ENCODE assay signal across 15 cellular contexts in the genomic region with DNA sequence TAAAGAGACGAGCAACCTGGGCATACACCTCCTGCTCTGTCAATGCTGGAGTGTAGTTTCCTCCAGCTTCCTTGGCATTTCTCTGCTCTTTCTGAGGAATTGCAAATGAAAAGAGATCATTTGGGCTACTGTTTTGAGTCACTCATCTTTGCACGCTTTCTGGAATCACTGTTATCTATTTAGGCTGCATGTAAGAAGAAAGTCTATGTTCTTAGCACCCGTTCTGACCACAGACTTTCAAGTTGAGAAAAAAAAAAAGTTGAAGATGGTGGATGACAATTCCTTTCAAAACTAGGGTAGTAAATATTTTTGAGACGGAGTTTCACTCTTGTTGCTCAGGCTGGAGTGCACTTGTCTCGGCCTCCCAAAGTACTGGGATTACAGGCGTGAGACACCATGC. TPM values are rescaled to one million over a fixed set of nuclear protein-coding genes. Genes with fewer than 3 reads are reported as not detected.
A peak's percentile ranks its signal among the peaks of the same experiment; 100 is the strongest.
DNase-seq lines count a peak whose midpoint lies in the region; ATAC-seq lines count a peak whose summit lies in the region.
"Had no signal": no experiment of that assay in that cellular context is flagged by ENCODE, and none has a peak within 500 bp of the region (broad histone marks: within the 10 kb centered on the region; RNA-seq: fewer than 3 reads in every experiment).

No MANE protein-coding gene starts in this region.

- H2AK5ac ChIP-seq in mesendoderm (ENCODE audit: low read length), result no peak overlapping the region

- no peak overlapping the region for H4K5ac ChIP-seq in mesendoderm (ENCODE audit: low read length)

- no peaks in the 10 kb centered on the region for H3K27me3 ChIP-seq in mesendoderm (ENCODE audit: insufficient read depth, low read length, poor library complexity)

- H2BK5ac ChIP-seq in mesendoderm (ENCODE audit: low read length), result no peak overlapping the region

- no peak overlapping the region for H2BK15ac ChIP-seq in mesendoderm (replicated peaks; ENCODE audit: low read depth)

- POLR2A ChIA-PET in activated CD4-positive, alpha-beta memory T cell treated with anti-CD3 and anti-CD28 coated beads for 36 hours (lab: Charles Lee), result interaction anchor here (1.3 kb wide), 1 partner anchor 36 kb away, joined by 6 read pairs; no protein-coding TSS in a partner anchor
- POLR2A ChIA-PET in activated CD4-positive, alpha-beta memory T cell treated with anti-CD3 and anti-CD28 coated beads, Interleukin-2, amount 10 ng/mL, durations not matched to agents 7 days and 5 days (lab: Charles Lee), result no interaction called here

- H3K56ac ChIP-seq in mesendoderm (ENCODE audit: low read length), result no peak overlapping the region

- CTCF ChIA-PET in activated CD4-positive, alpha-beta memory T cell treated with anti-CD3 and anti-CD28 coated beads for 36 hours (lab: Charles Lee), result no interaction called here
- CTCF ChIA-PET in activated CD4-positive, alpha-beta memory T cell treated with anti-CD3 and anti-CD28 coated beads, Interleukin-2, amount 10 ng/mL, durations not matched to agents 7 days and 5 days (lab: Charles Lee), result no interaction called here

- no peak for ATAC-seq in activated naive CD8-positive, alpha-beta T cell treated with anti-CD3 and anti-CD28 coated beads, Interleukin-2, amount 50 U/mL, for 24 hours
- peak; percentile 63 for ATAC-seq in activated T-helper 17 cell treated with anti-CD3 and anti-CD28 coated beads, Interleukin-2, amount 50 U/mL, for 72 hours (replicated peaks)
- peak; percentile 49 for ATAC-seq in stimulated activated effector memory CD8-positive, alpha-beta T cell treated with anti-CD3 and anti-CD28 coated beads, Interleukin-12 subunit alpha, Interleukin-12 subunit beta, amount 100 ng/mL, for 72 hours
- ATAC-seq: CD8-positive, alpha-beta T cell; HepG2 had no signal

- H3K4me1 Mint-ChIP-seq in activated CD4-positive, alpha-beta memory T cell treated with anti-CD3 and anti-CD28 coated beads for 36 hours (ENCODE audit: low read depth), result peaks cover 64% of the 10 kb centered on the region
- H3K4me1 Mint-ChIP-seq in activated CD4-positive, alpha-beta memory T cell treated with anti-CD3 and anti-CD28 coated beads, Interleukin-2, amount 10 ng/mL, durations not matched to agents 7 days and 5 days, result peaks cover 46% of the 10 kb centered on the region
- peaks cover 26% of the 10 kb centered on the region for H3K4me1 Mint-ChIP-seq in activated naive CD8-positive, alpha-beta T cell treated with anti-CD3 and anti-CD28 coated beads for 36 hours
- peaks cover 25% of the 10 kb centered on the region for H3K4me1 Mint-ChIP-seq in activated naive CD8-positive, alpha-beta T cell treated with anti-CD3 and anti-CD28 coated beads, Interleukin-2, amount 50 U/mL, for 24 hours
- H3K4me1 Mint-ChIP-seq in activated T-helper 17 cell treated with anti-CD3 and anti-CD28 coated beads, Interleukin-2, amount 50 U/mL, for 72 hours, result peaks cover 25% of the 10 kb centered on the region
- H3K4me1 Mint-ChIP-seq in stimulated activated effector memory CD8-positive, alpha-beta T cell treated with anti-CD3 and anti-CD28 coated beads, Interleukin-12 subunit alpha, Interleukin-12 subunit beta, amount 100 ng/mL, for 72 hours, result peaks cover 42% of the 10 kb centered on the region
- H3K4me1 Mint-ChIP-seq: CD14-positive monocyte had no signal

- peaks cover 18% of the 10 kb centered on the region for H3K36me3 ChIP-seq in mesendoderm (ENCODE audit: control insufficient read depth, insufficient read depth, low read length)

- no peaks in the 10 kb centered on the region for H3K9me3 Mint-ChIP-seq in activated CD4-positive, alpha-beta memory T cell treated with anti-CD3 and anti-CD28 coated beads for 36 hours
- H3K9me3 Mint-ChIP-seq in activated CD4-positive, alpha-beta memory T cell treated with anti-CD3 and anti-CD28 coated beads, Interleukin-2, amount 10 ng/mL, durations not matched to agents 7 days and 5 days, result no peaks in the 10 kb centered on the region
- no peaks in the 10 kb centered on the region for H3K9me3 Mint-ChIP-seq in activated naive CD8-positive, alpha-beta T cell treated with anti-CD3 and anti-CD28 coated beads for 36 hours
- H3K9me3 Mint-ChIP-seq in activated naive CD8-positive, alpha-beta T cell treated with anti-CD3 and anti-CD28 coated beads, Interleukin-2, amount 50 U/mL, for 24 hours, result no peaks in the 10 kb centered on the region
- no peaks in the 10 kb centered on the region for H3K9me3 Mint-ChIP-seq in activated T-helper 17 cell treated with anti-CD3 and anti-CD28 coated beads, Interleukin-2, amount 50 U/mL, for 72 hours
- H3K9me3 Mint-ChIP-seq in stimulated activated effector memory CD8-positive, alpha-beta T cell treated with anti-CD3 and anti-CD28 coated beads, Interleukin-12 subunit alpha, Interleukin-12 subunit beta, amount 100 ng/mL, for 72 hours, result no peaks in the 10 kb centered on the region
- H3K9me3 Mint-ChIP-seq: CD14-positive monocyte; CD8-positive, alpha-beta T cell had no signal

- H3K79me2 ChIP-seq in mesendoderm (ENCODE audit: control insufficient read depth, insufficient read depth, low read length), result no peaks in the 10 kb centered on the region

- no peak for DNase-seq in activated CD4-positive, alpha-beta memory T cell treated with anti-CD3 and anti-CD28 coated beads for 36 hours
- no peak for DNase-seq in activated CD4-positive, alpha-beta memory T cell treated with anti-CD3 and anti-CD28 coated beads, Interleukin-2, amount 10 ng/mL, durations not matched to agents 7 days and 5 days
- no peak for DNase-seq in activated naive CD8-positive, alpha-beta T cell treated with anti-CD3 and anti-CD28 coated beads for 36 hours
- DNase-seq in activated naive CD8-positive, alpha-beta T cell treated with anti-CD3 and anti-CD28 coated beads, Interleukin-2, amount 50 U/mL, for 24 hours, result no peak
- DNase-seq in stimulated activated effector memory CD8-positive, alpha-beta T cell treated with anti-CD3 and anti-CD28 coated beads, Interleukin-12 subunit alpha, Interleukin-12 subunit beta, amount 100 ng/mL, for 72 hours (ENCODE audit: low spot score in 2 of 2), result no peak
- DNase-seq in mesendoderm, result no peak
- DNase-seq: CD8-positive, alpha-beta T cell; COR-L47; DMS153; DMS79 treated with DMSO at 0.1 percent for 48 hours; EL had no signal

- WGBS in mesendoderm (ENCODE audit: extremely low coverage, insufficient coverage, low lambda C conversion rate), result no CpG with 5 or more reads among the region's 6 CpGs

- no peak overlapping the region for H3K18ac ChIP-seq in mesendoderm (ENCODE audit: low read length)

- H3K27ac Mint-ChIP-seq in activated CD4-positive, alpha-beta memory T cell treated with anti-CD3 and anti-CD28 coated beads for 36 hours, result peak overlapping the region; percentile 50
- H3K27ac Mint-ChIP-seq in activated CD4-positive, alpha-beta memory T cell treated with anti-CD3 and anti-CD28 coated beads, Interleukin-2, amount 10 ng/mL, durations not matched to agents 7 days and 5 days, result no peak overlapping the region
- peak overlapping the region; percentile 19 for H3K27ac Mint-ChIP-seq in activated naive CD8-positive, alpha-beta T cell treated with anti-CD3 and anti-CD28 coated beads for 36 hours
- H3K27ac Mint-ChIP-seq in activated naive CD8-positive, alpha-beta T cell treated with anti-CD3 and anti-CD28 coated beads, Interleukin-2, amount 50 U/mL, for 24 hours, result no peak overlapping the region
- H3K27ac Mint-ChIP-seq in activated T-helper 17 cell treated with anti-CD3 and anti-CD28 coated beads, Interleukin-2, amount 50 U/mL, for 72 hours, result peak overlapping the region; percentile 39
- H3K27ac Mint-ChIP-seq in stimulated activated effector memory CD8-positive, alpha-beta T cell treated with anti-CD3 and anti-CD28 coated beads, Interleukin-12 subunit alpha, Interleukin-12 subunit beta, amount 100 ng/mL, for 72 hours, result peak overlapping the region; percentile 82
- H3K27ac Mint-ChIP-seq: CD8-positive, alpha-beta T cell had no signal

- H3K36me3 Mint-ChIP-seq in activated CD4-positive, alpha-beta memory T cell treated with anti-CD3 and anti-CD28 coated beads for 36 hours, result peaks cover 74% of the 10 kb centered on the region
- peaks cover 86% of the 10 kb centered on the region for H3K36me3 Mint-ChIP-seq in activated CD4-positive, alpha-beta memory T cell treated with anti-CD3 and anti-CD28 coated beads, Interleukin-2, amount 10 ng/mL, durations not matched to agents 7 days and 5 days (ENCODE audit: low read depth)
- peaks cover 45% of the 10 kb centered on the region for H3K36me3 Mint-ChIP-seq in activated naive CD8-positive, alpha-beta T cell treated with anti-CD3 and anti-CD28 coated beads for 36 hours
- H3K36me3 Mint-ChIP-seq in activated naive CD8-positive, alpha-beta T cell treated with anti-CD3 and anti-CD28 coated beads, Interleukin-2, amount 50 U/mL, for 24 hours (ENCODE audit: low read depth), result peaks cover 66% of the 10 kb centered on the region
- peaks cover 100% of the 10 kb centered on the region for H3K36me3 Mint-ChIP-seq in activated T-helper 17 cell treated with anti-CD3 and anti-CD28 coated beads, Interleukin-2, amount 50 U/mL, for 72 hours (ENCODE audit: low read depth)
- H3K36me3 Mint-ChIP-seq in stimulated activated effector memory CD8-positive, alpha-beta T cell treated with anti-CD3 and anti-CD28 coated beads, Interleukin-12 subunit alpha, Interleukin-12 subunit beta, amount 100 ng/mL, for 72 hours, result peaks cover 100% of the 10 kb centered on the region

- no peak overlapping the region for H3K4me3 Mint-ChIP-seq in activated CD4-positive, alpha-beta memory T cell treated with anti-CD3 and anti-CD28 coated beads for 36 hours
- no peak overlapping the region for H3K4me3 Mint-ChIP-seq in activated CD4-positive, alpha-beta memory T cell treated with anti-CD3 and anti-CD28 coated beads, Interleukin-2, amount 10 ng/mL, durations not matched to agents 7 days and 5 days
- no peak overlapping the region for H3K4me3 Mint-ChIP-seq in activated naive CD8-positive, alpha-beta T cell treated with anti-CD3 and anti-CD28 coated beads for 36 hours
- no peak overlapping the region for H3K4me3 Mint-ChIP-seq in activated naive CD8-positive, alpha-beta T cell treated with anti-CD3 and anti-CD28 coated beads, Interleukin-2, amount 50 U/mL, for 24 hours
- H3K4me3 Mint-ChIP-seq in activated T-helper 17 cell treated with anti-CD3 and anti-CD28 coated beads, Interleukin-2, amount 50 U/mL, for 72 hours, result peak overlapping the region; percentile 5
- H3K4me3 Mint-ChIP-seq in stimulated activated effector memory CD8-positive, alpha-beta T cell treated with anti-CD3 and anti-CD28 coated beads, Interleukin-12 subunit alpha, Interleukin-12 subunit beta, amount 100 ng/mL, for 72 hours, result no peak overlapping the region
- H3K4me3 Mint-ChIP-seq: CD14-positive monocyte; CD8-positive, alpha-beta T cell had no signal

- no peaks in the 10 kb centered on the region for H3K79me1 ChIP-seq in mesendoderm (ENCODE audit: low read length)

- no peak overlapping the region for H2BK120ac ChIP-seq in mesendoderm (ENCODE audit: low read depth, low read length)

- H3K4ac ChIP-seq in mesendoderm (ENCODE audit: low read depth, low read length), result no peak overlapping the region

- H3K4me3 ChIP-seq in mesendoderm (ENCODE audit: low read length), result no peak overlapping the region
- H3K4me3 ChIP-seq: HAP-1 had no signal

- H3K4me2 ChIP-seq in mesendoderm (ENCODE audit: low read length), result no peak overlapping the region

- H3K27ac ChIP-seq in mesendoderm (ENCODE audit: low read depth, low read length), result no peak overlapping the region

- no peak overlapping the region for H4K8ac ChIP-seq in mesendoderm (ENCODE audit: low read depth, low read length)

- H3K23ac ChIP-seq in mesendoderm (ENCODE audit: low read length), result no peak overlapping the region

- H3K4me1 ChIP-seq in mesendoderm (ENCODE audit: control insufficient read depth, low read depth, low read length), result no peaks in the 10 kb centered on the region
- H3K4me1 ChIP-seq: HAP-1 had no signal

- intact Hi-C loops in activated CD4-positive, alpha-beta memory T cell treated with anti-CD3 and anti-CD28 coated beads for 36 hours (cut with micrococcal nuclease), result no loop called here

- no peak overlapping the region for H3K9ac ChIP-seq in mesendoderm (ENCODE audit: low read length)

- no peaks in the 10 kb centered on the region for H3K27me3 Mint-ChIP-seq in activated CD4-positive, alpha-beta memory T cell treated with anti-CD3 and anti-CD28 coated beads for 36 hours
- no peaks in the 10 kb centered on the region for H3K27me3 Mint-ChIP-seq in activated CD4-positive, alpha-beta memory T cell treated with anti-CD3 and anti-CD28 coated beads, Interleukin-2, amount 10 ng/mL, durations not matched to agents 7 days and 5 days
- H3K27me3 Mint-ChIP-seq in activated naive CD8-positive, alpha-beta T cell treated with anti-CD3 and anti-CD28 coated beads for 36 hours, result no peaks in the 10 kb centered on the region
- no peaks in the 10 kb centered on the region for H3K27me3 Mint-ChIP-seq in activated naive CD8-positive, alpha-beta T cell treated with anti-CD3 and anti-CD28 coated beads, Interleukin-2, amount 50 U/mL, for 24 hours
- no peaks in the 10 kb centered on the region for H3K27me3 Mint-ChIP-seq in activated T-helper 17 cell treated with anti-CD3 and anti-CD28 coated beads, Interleukin-2, amount 50 U/mL, for 72 hours

RNA-seq across cellular contexts. Expression of gene SIN3A, which starts 41.3 kb away (rescaled TPM):
- total RNA-seq in activated CD4-positive, alpha-beta memory T cell treated with anti-CD3 and anti-CD28 coated beads for 36 hours, result 10 to 100 TPM; 80.1 to 83.3 TPM
- total RNA-seq in activated CD4-positive, alpha-beta memory T cell treated with anti-CD3 and anti-CD28 coated beads, Interleukin-2, amount 10 ng/mL, durations not matched to agents 7 days and 5 days, result 10 to 100 TPM; 95.8 to 96.1 TPM
- total RNA-seq in activated naive CD8-positive, alpha-beta T cell treated with anti-CD3 and anti-CD28 coated beads for 36 hours, result 10 to 100 TPM; 74.2 to 77.0 TPM
- total RNA-seq in activated T-helper 17 cell treated with anti-CD3 and anti-CD28 coated beads, Interleukin-2, amount 50 U/mL, for 72 hours, result 10 to 100 TPM; 82.3 to 96.6 TPM
- polyA plus RNA-seq in mesendoderm (2013, experiment 1 of 2), result 34.8 TPM
- 35.3 TPM for polyA plus RNA-seq in mesendoderm (2013, experiment 2 of 2)

RNA-seq across cellular contexts. Expression of gene MAN2C1, which starts 41.8 kb away (rescaled TPM):
- total RNA-seq in activated CD4-positive, alpha-beta memory T cell treated with anti-CD3 and anti-CD28 coated beads for 36 hours, result 100 to 1,000 TPM; 177 to 192 TPM
- total RNA-seq in activated CD4-positive, alpha-beta memory T cell treated with anti-CD3 and anti-CD28 coated beads, Interleukin-2, amount 10 ng/mL, durations not matched to agents 7 days and 5 days, result 100 to 1,000 TPM; 174 to 196 TPM
- total RNA-seq in activated naive CD8-positive, alpha-beta T cell treated with anti-CD3 and anti-CD28 coated beads for 36 hours, result 100 to 1,000 TPM; 123 to 135 TPM
- total RNA-seq in activated T-helper 17 cell treated with anti-CD3 and anti-CD28 coated beads, Interleukin-2, amount 50 U/mL, for 72 hours, result 100 to 1,000 TPM; 114 to 245 TPM
- polyA plus RNA-seq in mesendoderm (2013, experiment 1 of 2), result 29.6 TPM
- polyA plus RNA-seq in mesendoderm (2013, experiment 2 of 2), result 27.8 TPM

Comparison
In these comparisons a context has a peak if more than half of its experiments do, and no peak if none do; other contexts are left out.
1. H3K27ac Mint-ChIP-seq: peak in activated CD4-positive, alpha-beta memory T cell treated with anti-CD3 and anti-CD28 coated beads for 36 hours (single experiment), activated naive CD8-positive, alpha-beta T cell treated with anti-CD3 and anti-CD28 coated beads for 36 hours (single experiment), activated T-helper 17 cell treated with anti-CD3 and anti-CD28 coated beads, Interleukin-2, amount 50 U/mL, for 72 hours (single experiment) and stimulated activated effector memory CD8-positive, alpha-beta T cell treated with anti-CD3 and anti-CD28 coated beads, Interleukin-12 subunit alpha, Interleukin-12 subunit beta, amount 100 ng/mL, for 72 hours (single experiment); none in activated CD4-positive, alpha-beta memory T cell treated with anti-CD3 and anti-CD28 coated beads, Interleukin-2, amount 10 ng/mL, durations not matched to agents 7 days and 5 days (single experiment) and activated naive CD8-positive, alpha-beta T cell treated with anti-CD3 and anti-CD28 coated beads, Interleukin-2, amount 50 U/mL, for 24 hours (single experiment).